In the genomic region with DNA sequence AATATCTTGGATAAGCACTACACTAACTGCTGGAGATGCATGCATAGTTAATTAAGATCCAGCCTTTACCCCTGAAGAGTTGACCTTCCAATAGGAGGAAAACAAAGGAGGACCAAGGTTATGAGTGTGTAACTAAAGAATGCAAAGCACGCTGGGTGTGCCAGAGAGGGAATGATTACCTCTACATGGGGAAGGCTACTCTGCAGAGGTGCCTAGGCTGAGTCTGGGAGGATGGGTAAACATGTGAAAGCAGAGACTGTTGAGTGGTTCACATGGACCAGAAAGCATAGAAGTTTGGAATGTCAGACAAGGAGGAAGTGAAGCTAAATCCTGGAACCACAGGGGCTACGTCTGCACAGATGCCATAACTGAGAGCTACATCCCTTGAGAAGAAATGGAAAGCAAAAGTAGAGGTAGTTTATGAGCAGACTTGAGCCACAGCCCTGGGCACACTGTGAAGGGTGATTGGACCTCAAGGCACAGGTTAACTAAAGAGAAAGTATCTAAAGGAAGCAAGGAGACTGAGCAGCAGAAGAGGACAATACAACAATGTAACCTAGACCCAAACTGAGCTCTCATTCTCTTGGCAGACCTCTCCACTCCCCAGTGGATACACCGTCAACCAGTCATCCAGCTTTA, we compare ENCODE assay signal across 17 cellular contexts.
DNase-seq lines count a peak whose midpoint lies in the region; ATAC-seq, FAIRE-seq and TF ChIP-seq lines count a peak whose summit lies in the region.
"Had no signal": no experiment of that assay in that cellular context is flagged by ENCODE, and none has a peak within 500 bp of the region (broad histone marks: within the 10 kb centered on the region; RNA-seq: fewer than 3 reads in every experiment).

No MANE protein-coding gene starts in this region.

- no peak for TF ChIP-seq EP300 in HepG2 (IDR thresholded peaks at IDR 0.05; ENCODE audit: low read depth in 2 of 2, low read length in 2 of 2)
- TF ChIP-seq EP300 in HepG2 (CRISPR knock-in tag; IDR thresholded peaks at IDR 0.05; ENCODE audit: borderline replicate concordance) = no peak

- H2BK15ac ChIP-seq in IMR-90 (ENCODE audit: low read depth, low read length) = no peak overlapping the region

- no peak overlapping the region for H2BK5ac ChIP-seq in IMR-90 (ENCODE audit: low read depth, low read length, poor library complexity, severe bottlenecking)

- no peak for FAIRE-seq in HepG2 (lab: Jason Lieb, UNC)

- H3K9me3 Mint-ChIP-seq in activated T-cell treated with anti-CD3 and anti-CD28 coated beads, Interleukin-2, amount 50 U/mL, for 72 hours = no peaks in the 10 kb centered on the region
- H3K9me3 Mint-ChIP-seq: T-cell had no signal

- H3K14ac ChIP-seq in IMR-90 (replicated peaks; ENCODE audit: low read depth, low read length) = 0 out of 2 replicates have a peak overlapping the region, but pooled peaks have one; percentile 18

- TF ChIP-seq RAD21 in HepG2 (CRISPR knock-in tag; IDR thresholded peaks at IDR 0.05) (no peak), IMR-90 (IDR thresholded peaks at IDR 0.05; ENCODE audit: low read length) (no peak)

- intact Hi-C loops in HepG2 (cut with micrococcal nuclease; ENCODE audit: unreplicated experiment) = no loop called here
- intact Hi-C loops in right lobe of liver (cut with DNase I) = no loop called here
- intact Hi-C loops in IMR-90 (cut with micrococcal nuclease) = no loop called here

- CTCF ChIA-PET in HepG2 (lab: Yijun Ruan, JAX; ENCODE audit: low intra/inter-chr PET ratio, low total read pairs) = no interaction called here
- CTCF ChIA-PET in IMR-90 (lab: Yijun Ruan, JAX) = no interaction called here

- H2BK20ac ChIP-seq in IMR-90 (ENCODE audit: low read depth, low read length) = no peak overlapping the region

- no peak overlapping the region for H3K27ac ChIP-seq in HepG2 (ENCODE audit: extremely low read length, insufficient read depth, low read length)
- H3K27ac ChIP-seq in right lobe of liver = no peak overlapping the region
- no peak overlapping the region for H3K27ac ChIP-seq in IMR-90 (ENCODE audit: insufficient read depth, low read length)
- H3K27ac ChIP-seq: BLaER1 treated with 17β-estradiol and CSF1 and Interleukin-3, amounts not matched to agents 10 nM and 100 nM; PC-9 had no signal

- no peak overlapping the region for H2AK9ac ChIP-seq in IMR-90 (replicated peaks; ENCODE audit: low read depth, low read length, poor library complexity)

- no peak for DNase-seq in HepG2 (ENCODE audit: low spot score)
- no peak for DNase-seq in right lobe of liver
- no peak for DNase-seq in IMR-90
- peak; percentile 18 for DNase-seq in epithelial cell of esophagus (ENCODE audit: low read depth)
- no peak for DNase-seq in DMS79 treated with DMSO at 0.1 percent for 48 hours (lab: John Stamatoyannopoulos, UW)
- DNase-seq in HUDEP-2 (lab: John Stamatoyannopoulos, UW; ENCODE audit: unreplicated experiment in 76 of 76) = no peak
- DNase-seq in activated T-cell treated with anti-CD3 and anti-CD28 coated beads, Interleukin-2, amount 50 U/mL, for 72 hours = no peak
- no peak for DNase-seq in mucosa of gallbladder (ENCODE audit: low spot score)
- DNase-seq: Caco-2, DMS79, Kasumi-1, NCI-H1048, NCI-H1694, PC-9, T-cell had no signal

- BruUV-seq in HepG2 (replicated peaks; lab: Mats Ljungman, UMichigan) = TSS peak; percentile 9
- no TSS peak for BruUV-seq in IMR-90 (replicated peaks; lab: Mats Ljungman, UMichigan)

- no peaks in the 10 kb centered on the region for H3K4me1 ChIP-seq in HepG2 (ENCODE audit: insufficient read depth, low read length)
- peaks cover 0 to 18% (median 6%) of the 10 kb centered on the region in 4 donors for H3K4me1 ChIP-seq in right lobe of liver
- H3K4me1 ChIP-seq in IMR-90 (ENCODE audit: control insufficient read depth, insufficient read depth, low read length) = peaks cover 2% of the 10 kb centered on the region; the same call in 1 of the 2 replicates
- H3K4me1 ChIP-seq: Caco-2 had no signal

- H3K23ac ChIP-seq in IMR-90 (ENCODE audit: low read depth, low read length) = no peak overlapping the region

- TF ChIP-seq CTCF in HepG2 (CRISPR knock-in tag; IDR thresholded peaks at IDR 0.05) (no peak), right lobe of liver (IDR thresholded peaks at IDR 0.05) (no peak), IMR-90 (conservative IDR thresholded peaks at IDR 0.05; ENCODE audit: low read depth, low read length) (no peak), epithelial cell of esophagus (IDR thresholded peaks at IDR 0.05; ENCODE audit: insufficient read depth, low read depth, low read length, missing control alignments) (no peak)

- dilution Hi-C loops in IMR-90 (cut with HindIII; ENCODE audit: low sequenced_read_pairs, unreplicated experiment) = no loop called here

- H4K20me1 ChIP-seq in HepG2 (ENCODE audit: insufficient read depth, low read length) (no peaks in the 10 kb centered on the region), IMR-90 (ENCODE audit: insufficient read depth, low read length) (no peaks in the 10 kb centered on the region)

- no peak overlapping the region for H3K4ac ChIP-seq in IMR-90 (ENCODE audit: low read depth, low read length)

- H3K9me3 ChIP-seq in HepG2 (ENCODE audit: low read length) (no peaks in the 10 kb centered on the region), right lobe of liver (no peaks in the 10 kb centered on the region), IMR-90 (ENCODE audit: control insufficient read depth, insufficient read depth, low read length) (no peaks in the 10 kb centered on the region)
- H3K9me3 ChIP-seq: BLaER1 treated with 17β-estradiol and CSF1 and Interleukin-3, amounts not matched to agents 10 nM and 100 nM; HAP-1 had no signal

- TF ChIP-seq POLR2A in HepG2 (IDR thresholded peaks at IDR 0.05; ENCODE audit: insufficient read depth in 1 of 2, low read depth in 2 of 2, low read length in 2 of 2) (no peak), right lobe of liver (IDR thresholded peaks at IDR 0.05) (no peak), IMR-90 (IDR thresholded peaks at IDR 0.05; ENCODE audit: low read depth, low read length) (no peak)

- no peaks in the 10 kb centered on the region for H3K27me3 Mint-ChIP-seq in activated T-cell treated with anti-CD3 and anti-CD28 coated beads, Interleukin-2, amount 50 U/mL, for 72 hours (ENCODE audit: low read depth)
- H3K27me3 Mint-ChIP-seq: T-cell had no signal

- POLR2A ChIA-PET in HepG2 (lab: Yijun Ruan, JAX) = no interaction called here
- POLR2A ChIA-PET in IMR-90 (lab: Charles Lee; ENCODE audit: unreplicated experiment) = no interaction called here

- H3K27ac Mint-ChIP-seq in activated T-cell treated with anti-CD3 and anti-CD28 coated beads, Interleukin-2, amount 50 U/mL, for 72 hours = no peak overlapping the region
- H3K27ac Mint-ChIP-seq: T-cell had no signal

- H3K9ac ChIP-seq in HepG2 (ENCODE audit: insufficient read depth, low read depth, low read length) (no peak overlapping the region), IMR-90 (ENCODE audit: low read depth, low read length) (no peak overlapping the region)
- H3K9ac ChIP-seq: BLaER1 treated with 17β-estradiol and CSF1 and Interleukin-3, amounts not matched to agents 10 nM and 100 nM had no signal

- H2BK120ac ChIP-seq in IMR-90 (ENCODE audit: low read depth, low read length) = no peak overlapping the region

- H4K91ac ChIP-seq in IMR-90 (ENCODE audit: insufficient read depth, low read depth, low read length) = no peak overlapping the region

- in situ Hi-C loops in HepG2 (cut with HindIII; ENCODE audit: extremely low pct_ligation_motif_present, low pct_unique_long_range_greater_than_20kb) = no loop called here
- in situ Hi-C loops in IMR-90 (cut with MboI; ENCODE audit: low sequenced_read_pairs) = no loop called here

- no peaks in the 10 kb centered on the region; a peak in 1 of 4 replicates for H3K79me1 ChIP-seq in IMR-90 (ENCODE audit: low read depth in 1 of 2, low read length in 2 of 2)

- no peak for ATAC-seq in HepG2
- ATAC-seq in right lobe of liver = no peak
- ATAC-seq in IMR-90 (ENCODE audit: low read depth) = no peak
- no peak for ATAC-seq in activated T-cell treated with anti-CD3 and anti-CD28 coated beads, Interleukin-2, amount 50 U/mL, for 72 hours (replicated peaks in 1 of 2)
- ATAC-seq: T-cell had no signal

- no peak overlapping the region for H3K4me2 ChIP-seq in HepG2 (ENCODE audit: low read depth, low read length)
- no peak overlapping the region for H3K4me2 ChIP-seq in IMR-90 (ENCODE audit: low read depth, low read length)
- H3K4me2 ChIP-seq: PC-9 had no signal

- no peak overlapping the region for H2AK5ac ChIP-seq in IMR-90 (ENCODE audit: low read depth, low read length)

- H4K8ac ChIP-seq in IMR-90 (ENCODE audit: low read depth in 2 of 2, low read length in 2 of 2) = no peak overlapping the region

- H3K4me3 ChIP-seq in HepG2 (replicated peaks in 1 of 3; ENCODE audit: insufficient read depth in 1 of 3, low read depth in 2 of 3, low read length in 3 of 3) (no peak overlapping the region), right lobe of liver (no peak overlapping the region), IMR-90 (ENCODE audit: insufficient read depth, low read depth, low read length) (no peak overlapping the region), epithelial cell of esophagus (ENCODE audit: low read length) (no peak overlapping the region)
- H3K4me3 ChIP-seq: BLaER1 treated with 17β-estradiol and CSF1 and Interleukin-3, amounts not matched to agents 10 nM and 100 nM; HAP-1; PC-9 had no signal

- WGBS in HepG2 (ENCODE audit: low lambda C conversion rate) = 99% methylated on average over 3 of the region's 3 CpGs
- WGBS in right lobe of liver (ENCODE audit: insufficient coverage, low coverage, low lambda C conversion rate, missing lambda C conversion rate) = 90% methylated on average over 2 of the region's 3 CpGs
- WGBS in IMR-90 (ENCODE audit: extremely low coverage in 2 of 2, insufficient read length in 1 of 2), 2 experiments = 100% methylated on average over 2 of the region's 3 CpGs; no CpG with 5 or more reads in 1 of the 2 experiments

- H3K56ac ChIP-seq in IMR-90 (ENCODE audit: extremely low read depth, insufficient read depth, low read length) = no peak overlapping the region

- peaks cover 7% of the 10 kb centered on the region; the same call in 1 of the 2 replicates for H3K9me1 ChIP-seq in IMR-90 (ENCODE audit: insufficient read depth, low read length)

- no peaks in the 10 kb centered on the region for H3K79me2 ChIP-seq in HepG2 (ENCODE audit: insufficient read depth, low read length)

- no peaks in the 10 kb centered on the region for H3K36me3 Mint-ChIP-seq in activated T-cell treated with anti-CD3 and anti-CD28 coated beads, Interleukin-2, amount 50 U/mL, for 72 hours (ENCODE audit: insufficient read depth in 2 of 2)

- H3K4me3 Mint-ChIP-seq in activated T-cell treated with anti-CD3 and anti-CD28 coated beads, Interleukin-2, amount 50 U/mL, for 72 hours = no peak overlapping the region
- H3K4me3 Mint-ChIP-seq: T-cell had no signal

- H2AFZ ChIP-seq in HepG2 (ENCODE audit: low read length) (no peak overlapping the region), IMR-90 (replicated peaks; ENCODE audit: low read length, poor library complexity) (no peak overlapping the region)
- H2AFZ ChIP-seq: PC-9 had no signal

- H3K36me3 ChIP-seq in HepG2 (replicated peaks in 1 of 2; ENCODE audit: control insufficient read depth in 1 of 2, insufficient read depth in 2 of 2, low read length in 2 of 2) (peaks cover 12 to 40% of the 10 kb centered on the region in 2 experiments; a peak in 4 of 5 replicates), right lobe of liver (no peaks in the 10 kb centered on the region), IMR-90 (ENCODE audit: control insufficient read depth, insufficient read depth, low read length) (0 out of 2 replicates have a peak, but pooled peaks cover 1% of the 10 kb centered on the region)
- H3K36me3 ChIP-seq: HAP-1 had no signal

- H3K4me1 Mint-ChIP-seq in activated T-cell treated with anti-CD3 and anti-CD28 coated beads, Interleukin-2, amount 50 U/mL, for 72 hours (ENCODE audit: low read depth) = peaks cover 17% of the 10 kb centered on the region

- H3K27me3 ChIP-seq in HepG2 (ENCODE audit: control insufficient read depth in 1 of 2, insufficient read depth in 2 of 2, low read length in 2 of 2) (no peaks in the 10 kb centered on the region), right lobe of liver (no peaks in the 10 kb centered on the region), IMR-90 (ENCODE audit: control insufficient read depth, insufficient read depth, low read length) (no peaks in the 10 kb centered on the region)
- H3K27me3 ChIP-seq: BLaER1 treated with 17β-estradiol and CSF1 and Interleukin-3, amounts not matched to agents 10 nM and 100 nM had no signal

- no peak overlapping the region for H3K18ac ChIP-seq in IMR-90 (ENCODE audit: low read depth, low read length)

- no peak overlapping the region for H4K5ac ChIP-seq in IMR-90 (ENCODE audit: low read depth, low read length)
